Comparison of ENCODE assay signal across 35 cellular contexts in genomic region chrY:21585449-21585848, GRCh38. TPM values are rescaled to one million over a fixed set of nuclear protein-coding genes. Genes with fewer than 3 reads are reported as not detected.
"Had no signal": no experiment of that assay in that cellular context is flagged by ENCODE, and none has a peak within 500 bp of the region (broad histone marks: within the 10 kb centered on the region; RNA-seq: fewer than 3 reads in every experiment).

No MANE protein-coding gene starts in this region.

- ATAC-seq: effector memory CD8-positive, alpha-beta T cell; esophagus mucosa; gastrocnemius medialis; heart right ventricle; left colon; left lobe of liver; lower lobe of right lung; mucosa of descending colon; naive thymus-derived CD8-positive, alpha-beta T cell had no signal

- H3K36me3 ChIP-seq: colonic mucosa, esophagus squamous epithelium, gastrocnemius medialis, heart right ventricle, left ventricle myocardium inferior, lower lobe of right lung had no signal

- H3K9me3 ChIP-seq: colonic mucosa, esophagus squamous epithelium, gastrocnemius medialis, heart right ventricle, left ventricle myocardium inferior, lower lobe of right lung, mucosa of descending colon had no signal

- H3K4me1 Mint-ChIP-seq: endodermal cell; mesothelial cell of epicardium; naive B cell; naive thymus-derived CD8-positive, alpha-beta T cell had no signal

- H3K4me1 ChIP-seq: colonic mucosa, esophagus squamous epithelium, gastrocnemius medialis, heart right ventricle, left ventricle myocardium inferior, lower lobe of right lung had no signal

- H3K27me3 Mint-ChIP-seq: dendritic cell treated with granulocyte-macrophage colony-stimulating factor and Interleukin-4, amounts not matched to agents 40 ng/mL and 50 ng/mL, for 4 days; naive thymus-derived CD8-positive, alpha-beta T cell had no signal

- FAIRE-seq: endometrium, islet of Langerhans, keratinocyte had no signal

- H3K4me3 ChIP-seq: colonic mucosa, esophagus squamous epithelium, gastrocnemius medialis, heart right ventricle, left ventricle myocardium inferior, lower lobe of right lung, mucosa of descending colon had no signal

- DNase-seq: colonic mucosa; cortex of kidney; effector CD8-positive, alpha-beta T cell; effector memory CD8-positive, alpha-beta T cell; endodermal cell; esophagus squamous epithelium; foreskin fibroblast; foreskin melanocyte; gastrocnemius medialis; glutamatergic neuron; head of caudate nucleus; heart right ventricle; hippocampal formation; left colon; left ventricle myocardium inferior; lower lobe of right lung; mesenchymal stem cell; mucosa of descending colon; naive B cell; naive thymus-derived CD8-positive, alpha-beta T cell had no signal

- H3K27me3 ChIP-seq: colonic mucosa, esophagus squamous epithelium, gastrocnemius medialis, heart right ventricle had no signal

- H3K27ac Mint-ChIP-seq: dendritic cell treated with granulocyte-macrophage colony-stimulating factor and Interleukin-4, amounts not matched to agents 40 ng/mL and 50 ng/mL, for 4 days; effector memory CD8-positive, alpha-beta T cell; endodermal cell; mesothelial cell of epicardium; naive thymus-derived CD8-positive, alpha-beta T cell had no signal

- H3K36me3 Mint-ChIP-seq: mesothelial cell of epicardium; naive B cell; naive thymus-derived CD8-positive, alpha-beta T cell had no signal

- H3K4me3 Mint-ChIP-seq: dendritic cell treated with granulocyte-macrophage colony-stimulating factor and Interleukin-4, amounts not matched to agents 40 ng/mL and 50 ng/mL, for 4 days; effector memory CD8-positive, alpha-beta T cell; endodermal cell; mesothelial cell of epicardium; naive B cell; naive thymus-derived CD8-positive, alpha-beta T cell had no signal

- H3K9me3 Mint-ChIP-seq: dendritic cell treated with granulocyte-macrophage colony-stimulating factor and Interleukin-4, amounts not matched to agents 40 ng/mL and 50 ng/mL, for 4 days; endodermal cell; mesothelial cell of epicardium; naive B cell; naive thymus-derived CD8-positive, alpha-beta T cell had no signal

- H3K27ac ChIP-seq: colonic mucosa, epithelial cell of prostate, esophagus squamous epithelium, gastrocnemius medialis, heart right ventricle, left ventricle myocardium inferior, lower lobe of right lung had no signal

RNA-seq across cellular contexts. Expression of gene RBMY1A1, which starts 50.8 kb away (rescaled TPM):
- total RNA-seq: colonic mucosa; dermis microvascular lymphatic vessel endothelial cell; endodermal cell; esophagus mucosa; esophagus squamous epithelium; gastrocnemius medialis; glomerular endothelial cell; heart right ventricle; kidney epithelial cell; left colon; left lobe of liver; left ventricle myocardium inferior; liver; lower lobe of right lung; lung microvascular endothelial cell; mesenteric fat pad; mesothelial cell of epicardium; mucosa of descending colon; myocyte; naive thymus-derived CD8-positive, alpha-beta T cell had no signal
